Comparison of ENCODE assay signal across 2 cellular contexts in the genomic region with DNA sequence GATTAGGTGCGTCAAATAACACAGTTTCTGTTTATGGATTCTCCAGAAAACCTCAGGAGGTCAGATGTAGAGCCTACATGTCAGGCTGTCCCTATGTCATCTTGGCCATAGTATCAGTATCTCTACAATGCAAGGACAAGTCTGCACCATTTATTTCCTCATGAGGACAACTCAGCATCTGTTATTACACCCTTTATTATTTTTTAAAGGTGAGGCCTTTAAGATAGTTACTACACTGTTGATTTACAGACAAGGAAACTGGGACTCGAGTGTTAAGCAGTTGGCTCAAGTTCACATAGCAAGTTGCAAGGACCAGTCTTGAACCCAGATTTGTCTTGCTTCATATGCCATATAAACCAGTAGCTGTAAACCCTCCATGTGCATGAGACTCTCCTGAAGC.
TF ChIP-seq lines count a peak whose summit lies in the region.

No MANE protein-coding gene starts in this region.

TF ChIP-seq in GM23338, 12 proteins besides CTCF, POLR2A, EP300 and RAD21 (continues in another document):
- TF ChIP-seq ZNF114 (CRISPR knock-in tag; IDR thresholded peaks at IDR 0.05) (no peak), JUNB (IDR thresholded peaks at IDR 0.05; ENCODE audit: unreplicated experiment) (no peak), EZH2 (IDR thresholded peaks at IDR 0.05; ENCODE audit: low read depth, unreplicated experiment) (no peak), ZNF331 (CRISPR knock-in tag; IDR thresholded peaks at IDR 0.05; ENCODE audit: low read depth) (no peak), POLR2AphosphoS5 (IDR thresholded peaks at IDR 0.05; ENCODE audit: low read depth) (no peak), NANOG (IDR thresholded peaks at IDR 0.05; ENCODE audit: borderline replicate concordance) (no peak), STAT1 (IDR thresholded peaks at IDR 0.05; ENCODE audit: unreplicated experiment) (no peak), CREB1 (CRISPR knock-in tag; IDR thresholded peaks at IDR 0.05; ENCODE audit: low read depth) (no peak), ETS1 (IDR thresholded peaks at IDR 0.05) (no peak)
- TF ChIP-seq, protein P1, sequence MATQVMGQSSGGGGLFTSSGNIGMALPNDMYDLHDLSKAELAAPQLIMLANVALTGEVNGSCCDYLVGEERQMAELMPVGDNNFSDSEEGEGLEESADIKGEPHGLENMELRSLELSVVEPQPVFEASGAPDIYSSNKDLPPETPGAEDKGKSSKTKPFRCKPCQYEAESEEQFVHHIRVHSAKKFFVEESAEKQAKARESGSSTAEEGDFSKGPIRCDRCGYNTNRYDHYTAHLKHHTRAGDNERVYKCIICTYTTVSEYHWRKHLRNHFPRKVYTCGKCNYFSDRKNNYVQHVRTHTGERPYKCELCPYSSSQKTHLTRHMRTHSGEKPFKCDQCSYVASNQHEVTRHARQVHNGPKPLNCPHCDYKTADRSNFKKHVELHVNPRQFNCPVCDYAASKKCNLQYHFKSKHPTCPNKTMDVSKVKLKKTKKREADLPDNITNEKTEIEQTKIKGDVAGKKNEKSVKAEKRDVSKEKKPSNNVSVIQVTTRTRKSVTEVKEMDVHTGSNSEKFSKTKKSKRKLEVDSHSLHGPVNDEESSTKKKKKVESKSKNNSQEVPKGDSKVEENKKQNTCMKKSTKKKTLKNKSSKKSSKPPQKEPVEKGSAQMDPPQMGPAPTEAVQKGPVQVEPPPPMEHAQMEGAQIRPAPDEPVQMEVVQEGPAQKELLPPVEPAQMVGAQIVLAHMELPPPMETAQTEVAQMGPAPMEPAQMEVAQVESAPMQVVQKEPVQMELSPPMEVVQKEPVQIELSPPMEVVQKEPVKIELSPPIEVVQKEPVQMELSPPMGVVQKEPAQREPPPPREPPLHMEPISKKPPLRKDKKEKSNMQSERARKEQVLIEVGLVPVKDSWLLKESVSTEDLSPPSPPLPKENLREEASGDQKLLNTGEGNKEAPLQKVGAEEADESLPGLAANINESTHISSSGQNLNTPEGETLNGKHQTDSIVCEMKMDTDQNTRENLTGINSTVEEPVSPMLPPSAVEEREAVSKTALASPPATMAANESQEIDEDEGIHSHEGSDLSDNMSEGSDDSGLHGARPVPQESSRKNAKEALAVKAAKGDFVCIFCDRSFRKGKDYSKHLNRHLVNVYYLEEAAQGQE (IDR thresholded peaks at IDR 0.05; ENCODE audit: unreplicated experiment): no peak

TF ChIP-seq in endothelial cell of umbilical vein, 7 proteins besides CTCF, POLR2A, EP300 and RAD21:
- TF ChIP-seq MYC (IDR thresholded peaks at IDR 0.05; ENCODE audit: low read depth, low read length): no peak
- no peak for TF ChIP-seq GATA2 (IDR thresholded peaks at IDR 0.05; ENCODE audit: insufficient read depth, insufficient read length, low read depth, low read length)
- TF ChIP-seq POLR2AphosphoS5 (IDR thresholded peaks at IDR 0.05; ENCODE audit: insufficient read depth, low read depth, low read length): no peak
- TF ChIP-seq EZH2 (IDR thresholded peaks at IDR 0.05; ENCODE audit: borderline replicate concordance, low read depth, low read length, severe bottlenecking): no peak
- TF ChIP-seq, protein P2, sequence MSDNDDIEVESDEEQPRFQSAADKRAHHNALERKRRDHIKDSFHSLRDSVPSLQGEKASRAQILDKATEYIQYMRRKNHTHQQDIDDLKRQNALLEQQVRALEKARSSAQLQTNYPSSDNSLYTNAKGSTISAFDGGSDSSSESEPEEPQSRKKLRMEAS (IDR thresholded peaks at IDR 0.05; ENCODE audit: insufficient read depth, insufficient read length): no peak
- TF ChIP-seq JUN (IDR thresholded peaks at IDR 0.05; ENCODE audit: borderline replicate concordance, insufficient read depth, insufficient read length, low read depth): no peak
- no peak for TF ChIP-seq FOS (IDR thresholded peaks at IDR 0.05; ENCODE audit: borderline replicate concordance, insufficient read depth, low read length)
TF ChIP-seq in endothelial cell of umbilical vein: peak in this region for 0.
